ENCODE assay signal across 15 cellular contexts in genomic region chr17:38322897-38323296, GRCh38. TPM values are rescaled to one million over a fixed set of nuclear protein-coding genes. Genes with fewer than 3 reads are reported as not detected.
"Had no signal": no experiment of that assay in that cellular context is flagged by ENCODE, and none has a peak within 500 bp of the region (broad histone marks: within the 10 kb centered on the region; RNA-seq: fewer than 3 reads in every experiment).

No MANE protein-coding gene starts in this region.

- H3K27ac ChIP-seq: gastrocnemius medialis, heart right ventricle, neural progenitor cell, ovary, testis, upper lobe of right lung, vagina had no signal

- H3K9ac ChIP-seq: neural progenitor cell had no signal

- H3K27me3 Mint-ChIP-seq: memory B cell; natural killer cell treated with Interleukin-12 subunit alpha and Interleukin-12 subunit beta and Interleukin-15 and Interleukin-18, amount 100 ng/mL, for 72 hours; stimulated activated naive CD8-positive, alpha-beta T cell treated with anti-CD3 and anti-CD28 coated beads, Interleukin-15, amount 100 ng/mL, for 72 hours had no signal

- H3K4me1 ChIP-seq: gastrocnemius medialis, vagina had no signal

- H3K9me3 Mint-ChIP-seq: memory B cell; mesothelial cell of epicardium; natural killer cell treated with Interleukin-12 subunit alpha and Interleukin-12 subunit beta and Interleukin-15 and Interleukin-18, amount 100 ng/mL, for 72 hours; neural progenitor cell; stimulated activated memory B cell treated with anti-CD40 and anti-IgM and Interleukin-4, amounts not matched to agents 10 μg/mL and 1 μg/mL and 100 μg/mL, for 72 hours; stimulated activated naive CD8-positive, alpha-beta T cell treated with anti-CD3 and anti-CD28 coated beads, Interleukin-15, amount 100 ng/mL, for 72 hours had no signal

- H3K36me3 ChIP-seq: ovary had no signal

- H3K4me3 ChIP-seq: gastrocnemius medialis, heart right ventricle, neural progenitor cell, ovary, testis, tibial nerve, upper lobe of right lung, vagina had no signal

- H3K27me3 ChIP-seq: gastrocnemius medialis, heart right ventricle, neural progenitor cell, ovary, testis, tibial nerve, upper lobe of right lung, vagina had no signal

- H3K4me3 Mint-ChIP-seq: memory B cell; mesothelial cell of epicardium; natural killer cell treated with Interleukin-12 subunit alpha and Interleukin-12 subunit beta and Interleukin-15 and Interleukin-18, amount 100 ng/mL, for 72 hours; neural progenitor cell; stimulated activated memory B cell treated with anti-CD40 and anti-IgM and Interleukin-4, amounts not matched to agents 10 μg/mL and 1 μg/mL and 100 μg/mL, for 72 hours; stimulated activated naive CD8-positive, alpha-beta T cell treated with anti-CD3 and anti-CD28 coated beads, Interleukin-15, amount 100 ng/mL, for 72 hours had no signal

- H3K27ac Mint-ChIP-seq: memory B cell; mesothelial cell of epicardium; natural killer cell treated with Interleukin-12 subunit alpha and Interleukin-12 subunit beta and Interleukin-15 and Interleukin-18, amount 100 ng/mL, for 72 hours; neural progenitor cell; stimulated activated memory B cell treated with anti-CD40 and anti-IgM and Interleukin-4, amounts not matched to agents 10 μg/mL and 1 μg/mL and 100 μg/mL, for 72 hours; stimulated activated naive CD8-positive, alpha-beta T cell treated with anti-CD3 and anti-CD28 coated beads, Interleukin-15, amount 100 ng/mL, for 72 hours had no signal

- H3K9me3 ChIP-seq: gastrocnemius medialis, heart right ventricle, ovary, testis, tibial nerve, upper lobe of right lung, vagina had no signal

- H2AFZ ChIP-seq: neural progenitor cell had no signal

- H3K4me2 ChIP-seq: neural progenitor cell had no signal

RNA-seq across cellular contexts. Expression of gene GPR179, which starts 20.9 kb away (rescaled TPM):
- total RNA-seq: dermis microvascular lymphatic vessel endothelial cell, esophagus mucosa, vagina had no signal
